1 cellular context compared by ENCODE assay signal in the genomic region with DNA sequence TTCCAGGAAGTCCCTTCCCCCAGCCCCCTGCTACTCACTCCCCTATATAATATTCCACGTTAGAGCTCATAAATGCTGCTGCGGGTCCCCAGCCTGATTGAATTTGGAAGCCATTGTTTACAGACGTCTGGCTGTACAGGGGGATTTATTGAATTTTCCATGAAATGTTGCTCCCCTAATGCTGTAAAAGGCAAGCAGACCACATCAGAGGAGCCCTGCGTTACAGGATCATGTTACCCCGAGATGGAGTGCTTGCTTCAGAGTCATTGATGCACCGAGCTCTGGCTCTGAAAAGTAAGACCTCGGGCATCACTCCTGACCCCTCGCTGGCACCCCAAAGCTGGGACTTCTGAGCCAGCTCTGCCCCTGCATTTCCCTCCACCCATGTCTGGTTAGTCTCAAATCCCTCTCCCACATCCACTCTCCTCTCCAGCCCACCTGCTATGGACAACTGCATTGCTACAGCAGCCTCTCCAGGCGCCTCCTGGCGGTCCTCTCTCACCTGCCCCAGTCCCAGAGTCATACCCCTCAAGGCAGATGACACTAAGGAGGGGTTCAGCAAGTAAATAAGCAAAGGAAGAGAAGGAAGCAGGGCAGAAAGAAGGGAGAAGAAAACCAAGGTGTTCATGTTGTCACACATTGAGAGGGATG.
TF ChIP-seq lines count a peak whose summit lies in the region.

No MANE protein-coding gene starts in this region.

TF ChIP-seq in HepG2, 621 proteins besides CTCF, POLR2A, EP300 and RAD21:
- TF ChIP-seq STAG1 (CRISPR knock-in tag; IDR thresholded peaks at IDR 0.05): peak; percentile 14
- TF ChIP-seq LCORL (IDR thresholded peaks at IDR 0.05): no peak
- TF ChIP-seq LCORL (CRISPR knock-in tag; IDR thresholded peaks at IDR 0.05): no peak
